Comparison of ENCODE assay signal across 17 cellular contexts in the genomic region with DNA sequence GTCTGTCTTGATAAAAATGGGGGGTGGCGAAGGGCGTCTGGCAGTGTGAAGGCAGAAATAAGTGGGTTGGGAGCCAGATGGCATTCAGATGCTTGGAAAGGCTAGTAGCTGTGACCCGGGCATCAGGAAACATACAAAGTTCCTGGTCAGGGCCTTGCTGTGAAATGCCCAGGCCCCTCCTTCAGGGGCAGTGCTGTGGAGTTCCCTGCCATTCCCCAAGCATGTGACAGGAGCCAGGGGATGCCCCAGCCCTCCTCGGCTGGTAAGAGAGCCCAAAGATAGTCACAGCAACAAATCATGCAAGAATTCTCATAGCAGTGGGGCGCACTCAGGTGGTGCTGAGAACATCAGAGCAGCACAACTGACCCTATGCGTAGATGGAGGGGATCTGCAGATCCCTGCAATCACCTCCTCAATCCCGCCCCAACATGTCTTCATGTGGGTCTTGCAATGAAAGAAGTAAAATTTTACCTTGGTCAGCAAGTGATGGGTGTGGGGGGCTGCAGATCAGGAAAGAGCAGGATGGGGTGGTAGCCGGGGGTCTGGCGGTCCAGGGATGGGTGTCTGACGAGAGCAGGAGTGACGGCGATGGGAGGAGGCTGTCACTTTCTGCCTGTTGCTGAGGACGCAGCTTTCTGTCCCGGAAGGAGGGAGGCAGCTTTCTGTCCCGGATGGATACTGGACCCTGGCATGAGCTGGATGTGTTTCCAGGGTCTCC. TPM values are rescaled to one million over a fixed set of nuclear protein-coding genes. Genes with fewer than 3 reads are reported as not detected.
DNase-seq lines count a peak whose midpoint lies in the region; ATAC-seq, FAIRE-seq and TF ChIP-seq lines count a peak whose summit lies in the region.
"Had no signal": no experiment of that assay in that cellular context is flagged by ENCODE, and none has a peak within 500 bp of the region (broad histone marks: within the 10 kb centered on the region; RNA-seq: fewer than 3 reads in every experiment).

No MANE protein-coding gene starts in this region.

- no peak overlapping the region for H4K91ac ChIP-seq in neuronal stem cell (ENCODE audit: low read depth, low read length, poor library complexity)

- no peaks in the 10 kb centered on the region for H4K20me1 ChIP-seq in HepG2 (ENCODE audit: insufficient read depth, low read length)

- no peak for FAIRE-seq in HepG2 (lab: Jason Lieb, UNC)
- FAIRE-seq: A204.1, GM12892 had no signal

- no peaks in the 10 kb centered on the region for H3K79me1 ChIP-seq in neuronal stem cell (ENCODE audit: low read depth, low read length)

- no peak overlapping the region for H3K14ac ChIP-seq in neuronal stem cell (ENCODE audit: low read length)

- peak overlapping the region; percentile 84 for H3K18ac ChIP-seq in neuronal stem cell (ENCODE audit: low read length)

- no peak overlapping the region for H3K23ac ChIP-seq in neuronal stem cell (ENCODE audit: low read depth, low read length, poor library complexity)

- BruUV-seq in Caco-2 (replicated peaks; lab: Mats Ljungman, UMichigan) (no TSS peak), HepG2 (replicated peaks; lab: Mats Ljungman, UMichigan) (no TSS peak)

- DNase-seq in Caco-2 (no peak), SK-N-DZ (ENCODE audit: low spot score) (peak; percentile 4), HepG2 (ENCODE audit: low spot score) (no peak), neuronal stem cell (ENCODE audit: low spot score) (no peak), NOMO-1 treated with dmso at 0.1 percent for 144 hours (lab: John Stamatoyannopoulos, UW; ENCODE audit: unreplicated experiment) (no peak), endothelial cell (ENCODE audit: low spot score) (no peak), breast epithelium (ENCODE audit: low spot score in 2 of 2) (no peak)
- DNase-seq: C1 segment of cervical spinal cord, GF-D8, NCI-H1930, NCI-H2171 treated with DMSO at 0.1 percent for 48 hours, NCI-H510A had no signal

- no peak overlapping the region for H2AFZ ChIP-seq in HepG2 (ENCODE audit: low read length)
- peak overlapping the region; percentile 76 for H2AFZ ChIP-seq in neuronal stem cell (ENCODE audit: low read length)

- H2BK15ac ChIP-seq in neuronal stem cell (ENCODE audit: low read length): peak overlapping the region; percentile 1

- H3K4me1 Mint-ChIP-seq in Caco-2 (ENCODE audit: low read depth, unreplicated experiment) (peaks cover 14% of the 10 kb centered on the region), endothelial cell (ENCODE audit: unreplicated experiment) (no peaks in the 10 kb centered on the region)
- H3K4me1 Mint-ChIP-seq: IgD-negative memory B cell had no signal

- H3K9me3 ChIP-seq in Caco-2 (no peaks in the 10 kb centered on the region), HepG2 (ENCODE audit: low read length) (no peaks in the 10 kb centered on the region), neuronal stem cell (replicated peaks in 1 of 2; ENCODE audit: control insufficient read depth in 2 of 2, insufficient read depth in 1 of 2, low read depth in 1 of 2, low read length in 2 of 2) (no peaks in the 10 kb centered on the region), breast epithelium (no peaks in the 10 kb centered on the region)

- H3K4me3 ChIP-seq in Caco-2 (ENCODE audit: low read depth, low read length) (no peak overlapping the region), HepG2 (replicated peaks in 1 of 3; ENCODE audit: insufficient read depth in 1 of 3, low read depth in 2 of 3, low read length in 3 of 3) (no peak overlapping the region), neuronal stem cell (ENCODE audit: low read length in 2 of 2) (peak overlapping the region in 1 of 2 donors; percentile 30), breast epithelium (no peak overlapping the region)

- H2BK120ac ChIP-seq in neuronal stem cell (ENCODE audit: low read depth, low read length): no peak overlapping the region

- H4K8ac ChIP-seq in neuronal stem cell (ENCODE audit: low read depth, low read length): no peak overlapping the region

- H2BK12ac ChIP-seq in neuronal stem cell (ENCODE audit: low read length): no peak overlapping the region

- H2AK5ac ChIP-seq in neuronal stem cell (ENCODE audit: low read depth, low read length): no peak overlapping the region

- no peak for TF ChIP-seq POLR2A in HepG2 (IDR thresholded peaks at IDR 0.05; ENCODE audit: insufficient read depth in 1 of 2, low read depth in 2 of 2, low read length in 2 of 2)
- no peak for TF ChIP-seq POLR2A in breast epithelium (IDR thresholded peaks at IDR 0.05)

- TF ChIP-seq EP300 in HepG2 (IDR thresholded peaks at IDR 0.05; ENCODE audit: low read depth in 2 of 2, low read length in 2 of 2) (no peak), HepG2 (CRISPR knock-in tag; IDR thresholded peaks at IDR 0.05; ENCODE audit: borderline replicate concordance) (no peak)

- 88% methylated on average over 14 of the region's 15 CpGs for WGBS in HepG2 (ENCODE audit: low lambda C conversion rate)
- no CpG with 5 or more reads among the region's 15 CpGs for WGBS in neuronal stem cell (ENCODE audit: extremely low coverage in 2 of 2, insufficient read length in 2 of 2, insufficient replicate concordance in 1 of 2), 2 donors

- H3K9me3 Mint-ChIP-seq in Caco-2 (ENCODE audit: unreplicated experiment) (peaks cover 1% of the 10 kb centered on the region), endothelial cell (ENCODE audit: unreplicated experiment) (no peaks in the 10 kb centered on the region)

- no peaks in the 10 kb centered on the region for H3K27me3 ChIP-seq in Caco-2 (replicated peaks; ENCODE audit: control insufficient read depth, insufficient read depth, low read length)
- no peaks in the 10 kb centered on the region for H3K27me3 ChIP-seq in HepG2 (ENCODE audit: control insufficient read depth in 1 of 2, insufficient read depth in 2 of 2, low read length in 2 of 2)
- H3K27me3 ChIP-seq in neuronal stem cell (ENCODE audit: control insufficient read depth in 3 of 3, insufficient read depth in 3 of 3, low read depth in 1 of 3, low read length in 3 of 3): no peaks in the 10 kb centered on the region
- H3K27me3 ChIP-seq in breast epithelium: no peaks in the 10 kb centered on the region

- H3K36me3 Mint-ChIP-seq in Caco-2 (ENCODE audit: insufficient read depth, unreplicated experiment): no peaks in the 10 kb centered on the region
- H3K36me3 Mint-ChIP-seq in endothelial cell (ENCODE audit: low read depth, unreplicated experiment): peaks cover 6% of the 10 kb centered on the region
- H3K36me3 Mint-ChIP-seq: IgD-negative memory B cell had no signal

- intact Hi-C loops in Caco-2 (cut with micrococcal nuclease; ENCODE audit: unreplicated experiment): no loop called here
- intact Hi-C loops in HepG2 (cut with micrococcal nuclease; ENCODE audit: unreplicated experiment): no loop called here
- intact Hi-C loops in breast epithelium (cut with DNase I; ENCODE audit: low total_unique reads): no loop called here

- no peak overlapping the region for H3K27ac ChIP-seq in HepG2 (ENCODE audit: extremely low read length, insufficient read depth, low read length)
- no peak overlapping the region for H3K27ac ChIP-seq in neuronal stem cell (replicated peaks; ENCODE audit: low read length)
- no peak overlapping the region for H3K27ac ChIP-seq in breast epithelium

- H3K4me2 ChIP-seq in HepG2 (ENCODE audit: low read depth, low read length) (no peak overlapping the region), neuronal stem cell (ENCODE audit: insufficient read depth, low read length, poor library complexity, severe bottlenecking) (no peak overlapping the region)

- H3K4me1 ChIP-seq in Caco-2 (peaks cover 6% of the 10 kb centered on the region), HepG2 (ENCODE audit: insufficient read depth, low read length) (peaks cover 34% of the 10 kb centered on the region), neuronal stem cell (ENCODE audit: control insufficient read depth in 2 of 2, insufficient read depth in 1 of 2, low read depth in 1 of 2, low read length in 2 of 2) (peaks cover 6 to 7% of the 10 kb centered on the region in 2 donors), breast epithelium (no peaks in the 10 kb centered on the region)

- no peak overlapping the region for H2BK5ac ChIP-seq in neuronal stem cell (ENCODE audit: low read length)

- in situ Hi-C loops in HepG2 (cut with HindIII; ENCODE audit: extremely low pct_ligation_motif_present, low pct_unique_long_range_greater_than_20kb): no loop called here

- TF ChIP-seq CTCF in Caco-2 (IDR thresholded peaks at IDR 0.05; ENCODE audit: insufficient read depth in 1 of 2, low read depth in 1 of 2, low read length in 1 of 2, severe bottlenecking in 1 of 2, unreplicated experiment in 1 of 2) (no peak), HepG2 (CRISPR knock-in tag; IDR thresholded peaks at IDR 0.05) (no peak), endothelial cell (IDR thresholded peaks at IDR 0.05; ENCODE audit: unreplicated experiment) (no peak), breast epithelium (IDR thresholded peaks at IDR 0.05) (no peak)

- no peak for TF ChIP-seq RAD21 in HepG2 (CRISPR knock-in tag; IDR thresholded peaks at IDR 0.05)

- H3K9ac ChIP-seq in HepG2 (ENCODE audit: insufficient read depth, low read depth, low read length): no peak overlapping the region
- H3K9ac ChIP-seq in neuronal stem cell (ENCODE audit: low read depth, low read length, poor library complexity): no peak overlapping the region

- H3K4ac ChIP-seq in neuronal stem cell (ENCODE audit: low read length): no peak overlapping the region

- POLR2A ChIA-PET in Caco-2 (lab: Charles Lee) (no interaction called here), HepG2 (lab: Yijun Ruan, JAX) (no interaction called here)

- H3K27ac Mint-ChIP-seq in Caco-2 (ENCODE audit: unreplicated experiment): peak overlapping the region; percentile 47
- no peak overlapping the region for H3K27ac Mint-ChIP-seq in endothelial cell (ENCODE audit: unreplicated experiment)
- H3K27ac Mint-ChIP-seq: H9, IgD-negative memory B cell had no signal

- ATAC-seq in HepG2 (peak; percentile 12; the same call in 2 of the 3 replicates), HG02970 (IDR thresholded peaks at IDR 0.05; ENCODE audit: low FRiP score, unreplicated experiment) (no peak)

- H3K4me3 Mint-ChIP-seq in Caco-2 (ENCODE audit: unreplicated experiment) (no peak overlapping the region), endothelial cell (ENCODE audit: unreplicated experiment) (no peak overlapping the region)
- H3K4me3 Mint-ChIP-seq: H9, IgD-negative memory B cell had no signal

- H3K79me2 ChIP-seq in HepG2 (ENCODE audit: insufficient read depth, low read length): no peaks in the 10 kb centered on the region

- CTCF ChIA-PET in Caco-2 (lab: Charles Lee) (no interaction called here), HepG2 (lab: Yijun Ruan, JAX; ENCODE audit: low intra/inter-chr PET ratio, low total read pairs) (interaction anchor here (1.2 to 1.4 kb wide), 2 partner anchors 23 to 295 kb away, joined by 3 to 4 read pairs; no protein-coding TSS in a partner anchor)

- H3K27me3 Mint-ChIP-seq in Caco-2 (ENCODE audit: insufficient read depth, unreplicated experiment) (no peaks in the 10 kb centered on the region), endothelial cell (ENCODE audit: unreplicated experiment) (no peaks in the 10 kb centered on the region)

- H3K36me3 ChIP-seq in Caco-2 (ENCODE audit: control insufficient read depth, insufficient read depth, low read length) (no peaks in the 10 kb centered on the region), HepG2 (replicated peaks in 1 of 2; ENCODE audit: control insufficient read depth in 1 of 2, insufficient read depth in 2 of 2, low read length in 2 of 2) (no peaks in the 10 kb centered on the region), neuronal stem cell (replicated peaks in 1 of 2; ENCODE audit: control insufficient read depth in 2 of 2, insufficient read depth in 2 of 2, low read length in 2 of 2) (no peaks in the 10 kb centered on the region), breast epithelium (no peaks in the 10 kb centered on the region)

RNA-seq across cellular contexts. Expression of a gene that starts 39.5 kb away (rescaled TPM):
- total RNA-seq in Caco-2 (2022): 1.5 and 2.0 TPM in 2 replicates
- 0.24 TPM in 1 of 2 replicates, not detected in the other for polyA plus RNA-seq in SK-N-DZ (2014; cell fraction: cytosol; rRNA removed)
- 0.46 TPM in 1 of 2 replicates, not detected in the other for polyA plus RNA-seq in SK-N-DZ (2014; cell fraction: nucleus; rRNA removed)
- 0.32 and 0.80 TPM in 2 replicates for total RNA-seq in HepG2 (2016; rRNA removed; fragmentation: Illumina TruSeq; extraction: Trizol)
- 0.71 and 0.81 TPM in 2 replicates for total RNA-seq in HepG2 (2016; cell fraction: cytosol; rRNA removed; fragmentation: Illumina TruSeq; extraction: Trizol; ENCODE audit: low read depth)
- total RNA-seq in HepG2 (2016; cell fraction: insoluble cytoplasmic fraction; rRNA removed; fragmentation: Illumina TruSeq; extraction: Trizol): 1.5 and 1.6 TPM in 2 replicates
- 1.0 and 1.9 TPM in 2 replicates for total RNA-seq in HepG2 (2016; cell fraction: membrane; rRNA removed; fragmentation: Illumina TruSeq; extraction: Trizol)
- total RNA-seq in HepG2 (2016; cell fraction: nucleus; rRNA removed; fragmentation: Illumina TruSeq; extraction: Trizol): 3.6 and 3.7 TPM in 2 replicates
- polyA plus RNA-seq in HepG2 (2011; rRNA removed): 0.82 and 0.87 TPM in 2 replicates
- 0.32 and 0.38 TPM in 2 replicates for polyA plus RNA-seq in HepG2 (2011; cell fraction: cytosol; rRNA removed)
- polyA plus RNA-seq in HepG2 (2011; cell fraction: nucleus; rRNA removed): 3.3 and 4.4 TPM in 2 replicates
- 0.80 and 2.9 TPM in 2 replicates for polyA plus RNA-seq in HepG2 (2012)
- polyA plus RNA-seq in HepG2 (2016; cell fraction: cytosol; fragmentation: Illumina TruSeq; extraction: Trizol; ENCODE audit: low read depth): 0.35 and 1.7 TPM in 2 replicates
- 0.33 and 1.2 TPM in 2 replicates for polyA plus RNA-seq in HepG2 (2016; cell fraction: insoluble cytoplasmic fraction; fragmentation: Illumina TruSeq; extraction: Trizol; ENCODE audit: low read depth)
- 0.64 and 1.2 TPM in 2 replicates for polyA plus RNA-seq in HepG2 (2016; cell fraction: membrane; fragmentation: Illumina TruSeq; extraction: Trizol; ENCODE audit: low read depth)
- 4.3 and 5.2 TPM in 2 replicates for polyA plus RNA-seq in HepG2 (2016; cell fraction: nucleus; fragmentation: Illumina TruSeq; extraction: Trizol; ENCODE audit: insufficient read depth, low read depth)
- polyA minus RNA-seq in HepG2 (2011; rRNA and poly(A)+ RNA removed; ENCODE audit: low replicate concordance): 1.3 and 7.3 TPM in 2 replicates
- polyA minus RNA-seq in HepG2 (2011; cell fraction: cytosol; rRNA and poly(A)+ RNA removed): 0.40 TPM in 1 of 2 replicates, not detected in the other
- polyA minus RNA-seq in HepG2 (2011; cell fraction: nucleus; rRNA and poly(A)+ RNA removed): 7.7 and 8.6 TPM in 2 replicates
- 0.28 TPM for polyA plus RNA-seq in neuronal stem cell (2013, experiment 1 of 2)
- polyA plus RNA-seq in neuronal stem cell (2013, experiment 2 of 2): 0.21 TPM
- total RNA-seq in endothelial cell (ENCODE audit: unreplicated experiment): 2.7 TPM
- total RNA-seq in breast epithelium: 1 to 10 TPM in 2 of 3 donors, under 1 TPM in 1; 0.98 to 3.2 (median 1.3) TPM
